In the genomic region with DNA sequence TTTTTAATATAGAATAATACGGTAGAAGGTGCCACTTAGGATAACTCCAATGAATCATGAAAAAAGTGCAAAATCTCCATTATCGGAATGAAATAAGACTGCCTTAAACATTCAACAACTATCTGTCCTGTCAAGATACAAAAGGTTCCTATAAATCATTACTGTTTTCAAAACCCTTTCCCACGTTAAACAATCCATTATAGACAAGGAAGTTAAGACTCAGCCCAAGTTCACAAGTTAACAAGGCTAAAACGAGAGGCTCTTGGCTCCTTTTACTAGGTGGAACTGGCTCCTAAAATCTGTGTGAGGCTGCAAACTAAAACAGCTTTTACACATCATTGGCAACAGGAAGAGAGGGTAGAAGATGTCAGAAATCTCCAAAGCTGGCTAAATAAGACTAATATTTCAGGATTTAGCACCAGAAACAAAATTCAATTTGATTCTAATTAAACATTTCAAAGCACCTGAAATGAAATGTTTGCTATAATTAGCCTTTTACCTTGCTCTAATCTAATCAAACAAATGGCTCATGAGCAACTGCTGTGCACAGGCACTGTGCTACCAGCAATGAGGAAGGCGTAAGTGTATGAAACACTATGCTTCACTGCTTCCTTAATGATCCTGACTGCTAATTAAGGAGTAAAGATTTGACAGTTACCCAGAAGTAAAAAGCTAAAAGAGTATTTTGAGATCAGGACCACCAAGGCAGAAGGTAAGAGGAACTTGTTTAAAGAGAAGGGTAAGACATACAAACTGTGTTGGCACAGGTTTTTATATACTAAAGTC, we compare ENCODE assay signal across 26 cellular contexts.
DNase-seq lines count a peak whose midpoint lies in the region; ATAC-seq, FAIRE-seq and TF ChIP-seq lines count a peak whose summit lies in the region.
"Had no signal": no experiment of that assay in that cellular context is flagged by ENCODE, and none has a peak within 500 bp of the region (broad histone marks: within the 10 kb centered on the region; RNA-seq: fewer than 3 reads in every experiment).

No MANE protein-coding gene starts in this region.

- ATAC-seq in GM18861 (IDR thresholded peaks at IDR 0.05; ENCODE audit: unreplicated experiment) (peak; percentile 57), body of pancreas (no peak), pancreas (peak; percentile 56 to 79 (median 68))
- ATAC-seq: activated CD4-positive, alpha-beta T cell treated with anti-CD3 and anti-CD28 coated beads for 36 hours; activated T-cell treated with anti-CD3 and anti-CD28 coated beads, Interleukin-2, amount 50 U/mL, for 72 hours; naive thymus-derived CD4-positive, alpha-beta T cell; Right ventricle myocardium inferior; stimulated activated naive CD8-positive, alpha-beta T cell treated with anti-CD3 and anti-CD28 coated beads, Interleukin-15, Interleukin-2, amounts not matched to agents 100 U/mL and 50 U/mL, for 24 hours had no signal

- H2AFZ ChIP-seq in H9 (ENCODE audit: low read length) = no peak overlapping the region

- peaks cover 5 to 41% (median 24%) of the 10 kb centered on the region in 3 experiments; a peak in 5 of 7 replicates for H3K36me3 Mint-ChIP-seq in H9 (ENCODE audit: insufficient read depth in 1 of 3, low read depth in 3 of 3)
- H3K36me3 Mint-ChIP-seq: CD4-positive, alpha-beta memory T cell had no signal

- no peaks in the 10 kb centered on the region for H3K27me3 Mint-ChIP-seq in H9 (ENCODE audit: low read depth)
- H3K27me3 Mint-ChIP-seq: activated CD4-positive, alpha-beta T cell treated with anti-CD3 and anti-CD28 coated beads for 36 hours; central memory CD8-positive, alpha-beta T cell; naive thymus-derived CD4-positive, alpha-beta T cell had no signal

- H4K20me1 ChIP-seq in H9 (ENCODE audit: control insufficient read depth, insufficient read depth, insufficient read length) = no peaks in the 10 kb centered on the region

- H3K27ac ChIP-seq in H9 (ENCODE audit: insufficient read length, low read depth, low read length) (no peak overlapping the region), body of pancreas (peak overlapping the region in 3 of 4 donors; percentile 18 to 53 (median 43)), pancreas (peak overlapping the region in 1 of 4 donors; percentile 29)
- H3K27ac ChIP-seq: ascending aorta, tibial nerve had no signal

- H3K4me1 ChIP-seq in H9 (ENCODE audit: insufficient read depth, low read length) = peaks cover 4% of the 10 kb centered on the region; the same call in 1 of the 2 replicates
- H3K4me1 ChIP-seq in body of pancreas = peaks cover 35% of the 10 kb centered on the region
- peaks cover 13 to 26% (median 26%) of the 10 kb centered on the region in 3 donors for H3K4me1 ChIP-seq in pancreas

- no peak for FAIRE-seq in pancreas (lab: Jason Lieb, UNC)
- FAIRE-seq: kidney, TTC549 had no signal

- no peaks in the 10 kb centered on the region for H3K9me3 Mint-ChIP-seq in H9
- H3K9me3 Mint-ChIP-seq: activated T-cell treated with anti-CD3 and anti-CD28 coated beads, Interleukin-2, amount 50 U/mL, for 72 hours; CD4-positive, alpha-beta memory T cell; central memory CD8-positive, alpha-beta T cell; naive thymus-derived CD4-positive, alpha-beta T cell had no signal

- intact Hi-C loops in body of pancreas (cut with DNase I) (no loop called here), pancreas (cut with DNase I) (no loop called here)

- H3K4me3 ChIP-seq in body of pancreas (no peak overlapping the region), pancreas (no peak overlapping the region)
- H3K4me3 ChIP-seq: ascending aorta, tibial nerve had no signal

- H2AK5ac ChIP-seq in H9 (ENCODE audit: insufficient read length, low read length) = no peak overlapping the region

- no peak overlapping the region for H3K9ac ChIP-seq in H9 (ENCODE audit: extremely low read depth, insufficient read length, low read length)

- no peak overlapping the region for H3K4ac ChIP-seq in H9 (ENCODE audit: low read depth, low read length)

- no peak overlapping the region for H3K23ac ChIP-seq in H9 (ENCODE audit: insufficient read length, low read depth, low read length)

- no peak overlapping the region for H4K5ac ChIP-seq in H9 (ENCODE audit: insufficient read length, low read depth, low read length)

- H3K14ac ChIP-seq in H9 (ENCODE audit: insufficient read depth, low read length) = no peak overlapping the region

- no CpG with 5 or more reads among the region's 5 CpGs for WGBS in H9 (ENCODE audit: extremely low coverage, insufficient read length, low lambda C conversion rate)
- 29 to 32% methylated on average over 5 of the region's 5 CpGs for WGBS in body of pancreas, 2 donors
- 26 to 32% methylated on average over 5 of the region's 5 CpGs for WGBS in pancreas, 2 donors

- no peak overlapping the region for H3K56ac ChIP-seq in H9 (ENCODE audit: insufficient read length, low read depth, low read length)

- DNase-seq in H9 (no peak), body of pancreas (no peak), pancreas (no peak), cerebellar nuclear complex (lab: John Stamatoyannopoulos, UW) (no peak), H4 (ENCODE audit: low spot score) (no peak), middle frontal gyrus (ENCODE audit: extremely low spot score, low spot score) (no peak)
- DNase-seq in stimulated activated CD4-positive, alpha-beta T cell treated with anti-CD3 and anti-CD28 coated beads, Interleukin-12 subunit alpha, Interleukin-12 subunit beta, amount 100 ng/mL, for 4 hours = no peak
- DNase-seq: activated CD4-positive, alpha-beta T cell treated with anti-CD3 and anti-CD28 coated beads for 36 hours; activated naive CD4-positive, alpha-beta T cell treated with anti-CD3 and anti-CD28 coated beads, Interleukin-2, amount 50 U/mL, for 16 hours; activated T-cell treated with anti-CD3 and anti-CD28 coated beads, Interleukin-2, amount 50 U/mL, for 72 hours; CD4-positive, alpha-beta memory T cell; DMS153; erythroblast; foreskin melanocyte; kidney; naive thymus-derived CD4-positive, alpha-beta T cell; NCI-H2171 treated with DMSO at 0.1 percent for 48 hours; posterior cingulate gyrus; stimulated activated CD4-positive, alpha-beta T cell treated with anti-CD3 and anti-CD28 coated beads, Interleukin-2, amount 100 ng/mL, for 48 hours; stimulated activated naive CD8-positive, alpha-beta T cell treated with anti-CD3 and anti-CD28 coated beads, Interleukin-15, Interleukin-2, amounts not matched to agents 100 U/mL and 50 U/mL, for 24 hours had no signal

- no peaks in the 10 kb centered on the region for H3K23me2 ChIP-seq in H9 (ENCODE audit: insufficient read length, low read depth, low read length, poor library complexity, severe bottlenecking)

- H4K8ac ChIP-seq in H9 (replicated peaks; ENCODE audit: insufficient read length, low read depth, low read length) = no peak overlapping the region

- peak overlapping the region in 2 of 3 experiments; percentile 23 to 88; a peak in 3 of 7 replicates for H3K27ac Mint-ChIP-seq in H9
- H3K27ac Mint-ChIP-seq: activated CD4-positive, alpha-beta T cell treated with anti-CD3 and anti-CD28 coated beads for 36 hours; activated T-cell treated with anti-CD3 and anti-CD28 coated beads, Interleukin-2, amount 50 U/mL, for 72 hours; CD4-positive, alpha-beta memory T cell; naive thymus-derived CD4-positive, alpha-beta T cell had no signal

- H3K9me3 ChIP-seq in H9 (ENCODE audit: control insufficient read depth, low read depth, low read length) (no peaks in the 10 kb centered on the region), body of pancreas (no peaks in the 10 kb centered on the region), pancreas (no peaks in the 10 kb centered on the region)
- H3K9me3 ChIP-seq: ascending aorta, tibial nerve had no signal

- H3K4me3 Mint-ChIP-seq in H9 = no peak overlapping the region
- H3K4me3 Mint-ChIP-seq: activated CD4-positive, alpha-beta T cell treated with anti-CD3 and anti-CD28 coated beads for 36 hours; activated T-cell treated with anti-CD3 and anti-CD28 coated beads, Interleukin-2, amount 50 U/mL, for 72 hours; CD4-positive, alpha-beta memory T cell; central memory CD8-positive, alpha-beta T cell; naive thymus-derived CD4-positive, alpha-beta T cell had no signal

- no peak overlapping the region for H4K91ac ChIP-seq in H9 (ENCODE audit: insufficient read length, low read depth, low read length)

- H3T11ph ChIP-seq in H9 (ENCODE audit: low read length) = no peak overlapping the region

- H3K4me2 ChIP-seq in H9 (ENCODE audit: insufficient read depth, insufficient read length, low read length) = no peak overlapping the region

- no peak overlapping the region for H2BK120ac ChIP-seq in H9 (ENCODE audit: low read depth, low read length, poor library complexity, severe bottlenecking)

- H3K27me3 ChIP-seq in H9 (ENCODE audit: insufficient read depth, low read length) = no peaks in the 10 kb centered on the region
- no peaks in the 10 kb centered on the region for H3K27me3 ChIP-seq in body of pancreas
- no peaks in the 10 kb centered on the region for H3K27me3 ChIP-seq in pancreas
- H3K27me3 ChIP-seq: ascending aorta, tibial nerve had no signal

- no peak overlapping the region for H3K18ac ChIP-seq in H9 (ENCODE audit: insufficient read length, low read depth, low read length)

- H3K79me2 ChIP-seq in H9 (ENCODE audit: insufficient read depth, low read length) = no peaks in the 10 kb centered on the region

- no peak overlapping the region for H2BK20ac ChIP-seq in H9 (ENCODE audit: low read depth, low read length, poor library complexity, severe bottlenecking)

- TF ChIP-seq CTCF in H9 (conservative IDR thresholded peaks at IDR 0.05) (no peak), body of pancreas (IDR thresholded peaks at IDR 0.05) (no peak), pancreas (IDR thresholded peaks at IDR 0.05) (no peak)

- H2BK12ac ChIP-seq in H9 (ENCODE audit: insufficient read length, low read depth, low read length) = no peak overlapping the region

- H3K79me1 ChIP-seq in H9 (ENCODE audit: insufficient read depth, low read depth, low read length, poor library complexity, severe bottlenecking) = no peaks in the 10 kb centered on the region

- no peak for TF ChIP-seq POLR2A in body of pancreas (IDR thresholded peaks at IDR 0.05)

- H3K36me3 ChIP-seq in body of pancreas (replicated peaks in 1 of 2; ENCODE audit: insufficient read depth in 1 of 2, low read depth in 2 of 2) (peaks cover 4 to 5% of the 10 kb centered on the region in 2 donors), pancreas (peaks cover 0 to 21% (median 7%) of the 10 kb centered on the region in 3 donors)

- H2BK5ac ChIP-seq in H9 (ENCODE audit: insufficient read length, low read length) = no peak overlapping the region

- no peak overlapping the region for H2BK15ac ChIP-seq in H9 (ENCODE audit: low read depth, low read length)

- H3K4me1 Mint-ChIP-seq in H9 = peaks cover 29 to 31% of the 10 kb centered on the region in 2 experiments
- H3K4me1 Mint-ChIP-seq: activated CD4-positive, alpha-beta T cell treated with anti-CD3 and anti-CD28 coated beads for 36 hours; CD4-positive, alpha-beta memory T cell; central memory CD8-positive, alpha-beta T cell; naive thymus-derived CD4-positive, alpha-beta T cell had no signal
